Comparison of ENCODE assay signal across 8 cellular contexts in the genomic region with DNA sequence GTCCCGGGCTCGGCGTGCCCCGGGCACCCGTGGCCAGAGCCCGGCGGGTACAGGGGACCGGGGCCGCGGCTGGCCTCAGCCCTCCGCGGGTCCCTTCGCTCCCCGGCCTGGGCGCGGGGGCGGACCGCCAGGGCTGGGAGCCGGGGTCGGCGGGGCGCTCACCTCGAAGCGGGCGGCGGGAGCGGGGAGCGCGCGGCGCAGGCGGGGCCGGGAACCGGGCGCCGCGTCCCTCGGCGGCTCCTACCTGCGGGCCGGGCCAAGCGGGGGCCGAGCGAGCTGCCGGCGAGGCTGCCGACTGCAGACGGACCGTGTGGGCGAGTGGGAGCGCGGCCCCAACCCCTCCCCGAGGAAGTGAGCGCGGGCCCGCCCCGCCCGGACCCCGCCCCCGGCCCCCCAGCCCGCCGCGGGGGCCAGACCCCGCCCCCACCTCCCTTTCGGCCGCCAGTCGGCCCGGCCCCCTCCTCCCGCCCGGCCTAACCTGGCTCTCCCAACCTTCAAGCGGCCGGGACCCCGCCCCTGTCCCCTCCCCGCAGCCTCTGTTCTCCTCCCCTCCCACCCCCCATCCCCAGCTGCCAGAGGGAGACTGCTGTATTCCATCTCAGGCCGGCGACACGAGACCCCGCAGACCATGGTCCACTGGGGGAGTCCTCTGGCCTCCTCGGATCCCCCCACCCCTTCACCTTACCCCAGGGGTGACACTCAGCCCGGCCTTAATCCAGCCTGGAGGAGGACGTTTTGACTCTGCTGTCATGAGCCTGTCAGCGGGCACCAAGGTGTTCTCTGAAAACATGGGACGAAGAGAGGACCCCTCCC. TPM values are rescaled to one million over a fixed set of nuclear protein-coding genes. Genes with fewer than 3 reads are reported as not detected.
A peak's percentile ranks its signal among the peaks of the same experiment; 100 is the strongest.
DNase-seq lines count a peak whose midpoint lies in the region; ATAC-seq and TF ChIP-seq lines count a peak whose summit lies in the region.

A gene with protein sequence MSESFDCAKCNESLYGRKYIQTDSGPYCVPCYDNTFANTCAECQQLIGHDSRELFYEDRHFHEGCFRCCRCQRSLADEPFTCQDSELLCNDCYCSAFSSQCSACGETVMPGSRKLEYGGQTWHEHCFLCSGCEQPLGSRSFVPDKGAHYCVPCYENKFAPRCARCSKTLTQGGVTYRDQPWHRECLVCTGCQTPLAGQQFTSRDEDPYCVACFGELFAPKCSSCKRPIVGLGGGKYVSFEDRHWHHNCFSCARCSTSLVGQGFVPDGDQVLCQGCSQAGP (minus strand): TSS at position 320 of the 813 bp plus-strand sequence. CDS start 6,102 bp downstream, outside the sequence.

- POLR2A ChIA-PET in CD8-positive, alpha-beta memory T cell (lab: Charles Lee): no interaction called here

- no peaks in the 10 kb centered on the region for H3K9me3 ChIP-seq in CD8-positive, alpha-beta memory T cell (ENCODE audit: low read length)
- H3K9me3 ChIP-seq in right atrium auricular region: no peaks in the 10 kb centered on the region

- peak within 1 kb of the TSS; percentile 75 for H3K27ac ChIP-seq in CD8-positive, alpha-beta memory T cell (ENCODE audit: low read depth, low read length)
- peak within 1 kb of the TSS; percentile 75 to 80 for H3K27ac ChIP-seq in right atrium auricular region

- H3K4me1 Mint-ChIP-seq in CD8-positive, alpha-beta memory T cell: peaks cover 37 to 51% (median 40%) of the 10 kb centered on the region in 3 donors

- H3K4me3 ChIP-seq in CD8-positive, alpha-beta memory T cell (ENCODE audit: low read length): peak within 1 kb of the TSS; percentile 61
- peak within 1 kb of the TSS; percentile 61 to 69 for H3K4me3 ChIP-seq in right atrium auricular region

- H3K9me3 Mint-ChIP-seq in CD8-positive, alpha-beta memory T cell: no peaks in the 10 kb centered on the region

- CTCF ChIA-PET in CD8-positive, alpha-beta memory T cell (lab: Charles Lee): no interaction called here

- no peak for TF ChIP-seq CTCF in right atrium auricular region (IDR thresholded peaks at IDR 0.05)

- ATAC-seq in HG02678 (IDR thresholded peaks at IDR 0.05; ENCODE audit: unreplicated experiment): peak; percentile 38
- ATAC-seq in HG03565 (IDR thresholded peaks at IDR 0.05; ENCODE audit: unreplicated experiment): no peak

- H3K27ac Mint-ChIP-seq in CD8-positive, alpha-beta memory T cell: peak within 1 kb of the TSS; percentile 68 to 96 (median 85)

- H3K27me3 ChIP-seq in CD8-positive, alpha-beta memory T cell (ENCODE audit: insufficient read depth, low read length, poor library complexity, severe bottlenecking): no peaks in the 10 kb centered on the region
- H3K27me3 ChIP-seq in right atrium auricular region: no peaks in the 10 kb centered on the region

- H3K4me3 Mint-ChIP-seq in CD8-positive, alpha-beta memory T cell: peak within 1 kb of the TSS; percentile 72 to 93 (median 86)

- H3K36me3 Mint-ChIP-seq in CD8-positive, alpha-beta memory T cell: no peaks in the 10 kb centered on the region

- H3K36me3 ChIP-seq in CD8-positive, alpha-beta memory T cell (ENCODE audit: insufficient read depth, low read length): no peaks in the 10 kb centered on the region
- H3K36me3 ChIP-seq in right atrium auricular region: no peaks in the 10 kb centered on the region

- peaks cover 34% of the 10 kb centered on the region for H3K4me1 ChIP-seq in CD8-positive, alpha-beta memory T cell (ENCODE audit: insufficient read depth, low read length)
- peaks cover 0 to 53% of the 10 kb centered on the region in 2 donors for H3K4me1 ChIP-seq in right atrium auricular region

- DNase-seq in CD8-positive, alpha-beta memory T cell: peak in 3 of 5 donors; percentile 41 to 57 (median 57)
- DNase-seq in RPMI8226 (peak; percentile 47), amniotic epithelial cell (ENCODE audit: low read depth) (peak; percentile 38), right atrium auricular region (ENCODE audit: low spot score) (peak; percentile 58), renal cortical epithelial cell (ENCODE audit: low read depth) (peak; percentile 11), DMS114 treated with DMSO at 0.1 percent for 48 hours (lab: John Stamatoyannopoulos, UW; ENCODE audit: unreplicated experiment) (no peak)

- peaks cover 0 to 11% of the 10 kb centered on the region in 2 donors for H3K27me3 Mint-ChIP-seq in CD8-positive, alpha-beta memory T cell

RNA-seq across cellular contexts. Expression of the gene that starts here (rescaled TPM):
- 10 to 100 TPM; 15.4 to 17.5 TPM for total RNA-seq in CD8-positive, alpha-beta memory T cell
- polyA plus RNA-seq in CD8-positive, alpha-beta memory T cell: 19.7 TPM
- total RNA-seq in right atrium auricular region: 10 to 100 TPM in 1 of 2 donors, 1 to 10 TPM in 1; 8.0 to 16.0 TPM
- total RNA-seq in renal cortical epithelial cell: 3.0 and 22.3 TPM in 2 replicates
